In the genomic region with DNA sequence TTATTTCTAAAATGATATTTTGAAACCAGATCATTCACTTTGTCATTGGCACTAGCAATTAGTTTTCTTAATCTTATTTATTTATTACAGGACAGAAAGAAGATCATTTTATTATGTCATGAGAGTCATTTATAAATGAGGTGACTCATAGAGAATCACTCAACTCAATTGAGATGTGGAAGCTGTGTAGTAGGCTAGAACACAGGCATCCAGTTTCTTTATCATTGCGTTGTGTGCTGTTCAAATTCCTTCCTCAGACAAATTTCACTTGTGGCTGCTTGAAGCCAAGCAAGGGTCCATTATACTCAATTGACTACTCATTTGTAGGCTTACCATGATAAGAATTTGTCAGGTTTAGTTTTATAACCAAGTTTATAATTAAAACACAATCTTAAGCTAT, we compare ENCODE assay signal across 20 cellular contexts.
"Had no signal": no experiment of that assay in that cellular context is flagged by ENCODE, and none has a peak within 500 bp of the region (broad histone marks: within the 10 kb centered on the region; RNA-seq: fewer than 3 reads in every experiment).

No MANE protein-coding gene starts in this region.

- H3K4me3 ChIP-seq: dorsolateral prefrontal cortex, esophagus muscularis mucosa, hepatocyte, lung, prostate gland, right lobe of liver had no signal

- H2AFZ ChIP-seq: hepatocyte, parathyroid adenoma had no signal

- H3K27me3 ChIP-seq: dorsolateral prefrontal cortex, esophagus muscularis mucosa, hepatocyte, right lobe of liver had no signal

- DNase-seq: cortex of kidney; dorsolateral prefrontal cortex; effector CD8-positive, alpha-beta T cell; foreskin fibroblast; head of caudate nucleus; left colon; left ventricle myocardium superior; mesenchymal stem cell; midbrain; naive B cell; occipital lobe; right lobe of liver; stimulated activated naive CD4-positive, alpha-beta T cell; trophoblast cell had no signal

- H3K36me3 ChIP-seq: prostate gland had no signal

- H3K79me2 ChIP-seq: hepatocyte, parathyroid adenoma had no signal

- H3K27ac ChIP-seq: dorsolateral prefrontal cortex, epithelial cell of prostate, esophagus muscularis mucosa, hepatocyte, parathyroid adenoma, prostate gland, right lobe of liver had no signal

- H3K9ac ChIP-seq: parathyroid adenoma had no signal

- ATAC-seq: left colon, left ventricle myocardium superior, right lobe of liver had no signal

- H3K9me3 ChIP-seq: esophagus muscularis mucosa, prostate gland, right lobe of liver had no signal

- H3K4me1 ChIP-seq: esophagus muscularis mucosa, parathyroid adenoma, prostate gland, right lobe of liver had no signal

- H3K4me2 ChIP-seq: hepatocyte had no signal
